ENCODE assay signal across 15 cellular contexts in the genomic region with DNA sequence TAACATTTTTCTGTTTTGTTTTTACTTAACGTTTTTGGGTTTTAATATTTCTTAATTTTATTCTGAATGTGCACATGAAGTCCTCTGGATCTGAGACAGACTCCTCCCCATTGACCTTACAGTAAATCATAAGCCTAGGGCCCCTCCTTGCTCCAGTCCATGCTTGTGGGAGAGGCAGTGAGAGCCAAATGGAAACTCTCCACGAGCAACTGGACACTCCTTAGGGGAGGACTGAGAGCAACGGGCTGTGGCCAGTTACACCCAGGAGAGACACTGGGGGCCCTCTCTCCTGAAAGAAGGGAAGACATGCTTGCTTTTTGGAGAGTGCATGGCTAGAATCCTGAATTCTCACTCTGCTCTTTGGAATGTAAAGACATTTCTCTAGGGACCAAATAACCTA. TPM values are rescaled to one million over a fixed set of nuclear protein-coding genes. Genes with fewer than 3 reads are reported as not detected.
DNase-seq lines count a peak whose midpoint lies in the region; ATAC-seq and TF ChIP-seq lines count a peak whose summit lies in the region.
"Had no signal": no experiment of that assay in that cellular context is flagged by ENCODE, and none has a peak within 500 bp of the region (broad histone marks: within the 10 kb centered on the region; RNA-seq: fewer than 3 reads in every experiment).

No MANE protein-coding gene starts in this region.

- no peaks in the 10 kb centered on the region for H3K27me3 Mint-ChIP-seq in type B pancreatic cell
- H3K27me3 Mint-ChIP-seq: activated naive CD8-positive, alpha-beta T cell treated with anti-CD3 and anti-CD28 coated beads, Interleukin-2, amount 50 U/mL, for 24 hours had no signal

- peaks cover 0 to 5% of the 10 kb centered on the region in 2 donors for H3K9me3 ChIP-seq in lung (ENCODE audit: control insufficient read depth in 2 of 2, insufficient read depth in 1 of 2, low read length in 1 of 2)

- no peak for TF ChIP-seq CTCF in fibroblast of pulmonary artery (IDR thresholded peaks at IDR 0.05; ENCODE audit: low read length, missing control alignments)
- no peak for TF ChIP-seq CTCF in lung (IDR thresholded peaks at IDR 0.05; ENCODE audit: control extremely low read depth, extremely low read depth)
- TF ChIP-seq CTCF in type B pancreatic cell (conservative IDR thresholded peaks at IDR 0.05), result no peak

- WGBS in lung, 2 donors, result 47 to 57% methylated on average over 3 of the region's 3 CpGs

- H3K36me3 Mint-ChIP-seq in type B pancreatic cell, result no peaks in the 10 kb centered on the region

- peak; percentile 9 for DNase-seq in DMS53 (lab: John Stamatoyannopoulos, UW)
- DNase-seq in DMS53 treated with DMSO at 0.1 percent for 48 hours (lab: John Stamatoyannopoulos, UW; ENCODE audit: unreplicated experiment), result no peak
- DNase-seq in fibroblast of pulmonary artery (ENCODE audit: low read depth), result peak; percentile 61
- DNase-seq in lung (ENCODE audit: low spot score), result no peak
- DNase-seq in type B pancreatic cell (ENCODE audit: extremely low spot score, unreplicated experiment), result peak; percentile 40
- DNase-seq in NCI-H146 (lab: John Stamatoyannopoulos, UW), result no peak
- DNase-seq in UCSD-AML1 (lab: John Stamatoyannopoulos, UW; ENCODE audit: unreplicated experiment), result no peak
- DNase-seq: activated naive CD8-positive, alpha-beta T cell treated with anti-CD3 and anti-CD28 coated beads, Interleukin-2, amount 50 U/mL, for 24 hours; effector CD8-positive, alpha-beta T cell; NCI-H1048; NCI-H510A treated with DMSO at 0.1 percent for 48 hours; transverse colon had no signal

- ATAC-seq in lung (ENCODE audit: insufficient read depth, low FRiP score), result peak; percentile 42
- no peak for ATAC-seq in HG03565 (IDR thresholded peaks at IDR 0.05; ENCODE audit: unreplicated experiment)
- ATAC-seq: activated naive CD8-positive, alpha-beta T cell treated with anti-CD3 and anti-CD28 coated beads, Interleukin-2, amount 50 U/mL, for 24 hours had no signal

- no peaks in the 10 kb centered on the region for H3K27me3 ChIP-seq in lung (ENCODE audit: control insufficient read depth, insufficient read depth)
- H3K27me3 ChIP-seq: transverse colon had no signal

- no peak overlapping the region for H3K27ac Mint-ChIP-seq in type B pancreatic cell
- H3K27ac Mint-ChIP-seq: activated naive CD8-positive, alpha-beta T cell treated with anti-CD3 and anti-CD28 coated beads, Interleukin-2, amount 50 U/mL, for 24 hours had no signal

- no peak overlapping the region for H3K4me3 ChIP-seq in fibroblast of pulmonary artery (replicated peaks; ENCODE audit: low read depth, low read length)
- no peak overlapping the region for H3K4me3 ChIP-seq in lung
- H3K4me3 ChIP-seq: smooth muscle cell, transverse colon had no signal

- H3K36me3 ChIP-seq in lung (ENCODE audit: control insufficient read depth in 2 of 2, insufficient read depth in 2 of 2, low read length in 2 of 2), result no peaks in the 10 kb centered on the region
- H3K36me3 ChIP-seq: transverse colon had no signal

- H3K4me1 Mint-ChIP-seq in type B pancreatic cell (ENCODE audit: unreplicated experiment), result peaks cover 21% of the 10 kb centered on the region

- H3K27ac ChIP-seq in lung (ENCODE audit: low read depth in 1 of 2, low read length in 1 of 2), result no peak overlapping the region
- H3K27ac ChIP-seq: 22Rv1 had no signal

- H3K4me3 Mint-ChIP-seq in type B pancreatic cell, result no peak overlapping the region
- H3K4me3 Mint-ChIP-seq: activated naive CD8-positive, alpha-beta T cell treated with anti-CD3 and anti-CD28 coated beads, Interleukin-2, amount 50 U/mL, for 24 hours had no signal

- H3K9me3 Mint-ChIP-seq in type B pancreatic cell, result no peaks in the 10 kb centered on the region
- H3K9me3 Mint-ChIP-seq: activated naive CD8-positive, alpha-beta T cell treated with anti-CD3 and anti-CD28 coated beads, Interleukin-2, amount 50 U/mL, for 24 hours had no signal

- peaks cover 0 to 3% of the 10 kb centered on the region in 2 donors for H3K4me1 ChIP-seq in lung (ENCODE audit: control insufficient read depth in 2 of 2, insufficient read depth in 2 of 2, low read length in 2 of 2)
- H3K4me1 ChIP-seq: transverse colon had no signal

RNA-seq across cellular contexts. Expression of gene BIN1, which starts 48.9 kb away (rescaled TPM):
- 10 to 100 TPM; 36.1 to 41.7 TPM for total RNA-seq in lung
- polyA plus RNA-seq in lung, result 10 to 100 TPM; 28.8 to 36.2 TPM
- total RNA-seq in type B pancreatic cell (ENCODE audit: low replicate concordance), result 26.3 and 63.4 TPM in 2 replicates

Comparison
In these comparisons a context has a peak if more than half of its experiments do, and no peak if none do; other contexts are left out.
1. DNase-seq: peak in DMS53 (single experiment), fibroblast of pulmonary artery (single experiment) and type B pancreatic cell (single experiment); none in DMS53 treated with DMSO at 0.1 percent for 48 hours (single experiment), lung (single experiment), NCI-H146 (single experiment) and UCSD-AML1 (single experiment).